In the genomic region with DNA sequence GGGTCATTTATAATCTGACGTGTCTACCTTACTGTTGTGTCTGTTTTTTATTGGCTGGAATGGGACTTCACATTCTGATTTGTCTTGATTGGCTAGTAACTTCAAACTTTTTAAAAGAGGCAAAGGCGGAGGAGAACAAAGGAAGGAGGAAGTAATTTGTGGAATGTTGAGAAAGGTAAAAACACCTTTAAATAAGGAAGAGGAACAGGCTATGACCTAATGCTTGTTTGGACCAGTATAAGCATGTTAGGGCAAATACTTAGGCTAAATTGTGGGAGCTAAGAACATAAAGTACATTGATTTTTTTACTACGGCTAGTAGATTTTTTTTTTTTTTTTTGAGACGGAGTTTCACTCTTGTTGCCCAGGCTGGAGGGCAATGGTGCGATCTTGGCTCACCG, we compare ENCODE assay signal across 1 cellular context. TPM values are rescaled to one million over a fixed set of nuclear protein-coding genes. Genes with fewer than 3 reads are reported as not detected.
"Had no signal": no experiment of that assay in that cellular context is flagged by ENCODE, and none has a peak within 500 bp of the region (broad histone marks: within the 10 kb centered on the region; RNA-seq: fewer than 3 reads in every experiment).

No MANE protein-coding gene starts in this region.

RNA-seq across cellular contexts. Expression of gene IGF2BP3, which starts 43.5 kb away (rescaled TPM):
- total RNA-seq: left ventricle myocardium superior had no signal
